ENCODE assay signal across 8 cellular contexts in the genomic region with DNA sequence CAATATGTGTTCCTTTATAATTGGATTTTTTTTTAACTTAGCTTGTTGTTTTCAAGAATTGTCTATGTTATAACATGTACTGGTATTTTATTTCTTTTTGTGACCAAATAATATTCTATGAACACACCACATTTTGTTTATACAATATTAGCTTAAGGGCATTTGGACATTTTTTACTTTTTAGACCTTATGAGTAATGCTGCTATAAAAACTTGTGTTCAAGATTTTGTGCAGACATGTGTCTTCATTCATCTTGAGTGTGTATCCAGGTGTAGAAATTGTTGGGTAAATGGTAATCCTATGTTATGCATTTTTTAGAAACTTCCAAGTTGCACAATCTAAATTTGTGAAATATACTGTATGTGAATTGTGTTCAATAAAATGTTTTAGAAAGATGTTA.
"Had no signal": no experiment of that assay in that cellular context is flagged by ENCODE, and none has a peak within 500 bp of the region (broad histone marks: within the 10 kb centered on the region; RNA-seq: fewer than 3 reads in every experiment).

No MANE protein-coding gene starts in this region.

- FAIRE-seq: G401.6, GM12878, GM12891, GM12892, GM18507, GM19239 had no signal

- DNase-seq: GDM1, GF-D8 had no signal

- ATAC-seq: GM12878 had no signal

- H3K4me3 ChIP-seq: GM12878 had no signal
